In genomic region chr13:46329624-46330023, GRCh38 we compare ENCODE assay signal across 17 cellular contexts. TPM values are rescaled to one million over a fixed set of nuclear protein-coding genes. Genes with fewer than 3 reads are reported as not detected.
A peak's percentile ranks its signal among the peaks of the same experiment; 100 is the strongest.
DNase-seq lines count a peak whose midpoint lies in the region; ATAC-seq and TF ChIP-seq lines count a peak whose summit lies in the region.
"Had no signal": no experiment of that assay in that cellular context is flagged by ENCODE, and none has a peak within 500 bp of the region (broad histone marks: within the 10 kb centered on the region; RNA-seq: fewer than 3 reads in every experiment).

No MANE protein-coding gene starts in this region.

- peaks cover 58% of the 10 kb centered on the region for H3K4me1 Mint-ChIP-seq in activated T-cell treated with anti-CD3 and anti-CD28 coated beads, Interleukin-2, amount 50 U/mL, for 72 hours (ENCODE audit: low read depth)
- H3K4me1 Mint-ChIP-seq in osteocyte (ENCODE audit: unreplicated experiment), result peaks cover 15% of the 10 kb centered on the region

- H3K27ac Mint-ChIP-seq in activated T-cell treated with anti-CD3 and anti-CD28 coated beads, Interleukin-2, amount 50 U/mL, for 72 hours, result no peak overlapping the region
- no peak overlapping the region for H3K27ac Mint-ChIP-seq in osteocyte (ENCODE audit: unreplicated experiment)
- H3K27ac Mint-ChIP-seq: B cell; CD8-positive, alpha-beta T cell; IgD-negative memory B cell had no signal

- H3K9me3 ChIP-seq in KOPT-K1 (ENCODE audit: insufficient read depth, low read length, poor library complexity, severe bottlenecking), result no peaks in the 10 kb centered on the region

- peak overlapping the region; percentile 28 for H3K27ac ChIP-seq in KOPT-K1 (ENCODE audit: low read depth, low read length, poor library complexity, severe bottlenecking)
- H3K27ac ChIP-seq: BLaER1 treated with 17β-estradiol and CSF1 and Interleukin-3, amounts not matched to agents 10 nM and 100 nM; GM23248 had no signal

- H3K36me3 Mint-ChIP-seq in activated T-cell treated with anti-CD3 and anti-CD28 coated beads, Interleukin-2, amount 50 U/mL, for 72 hours (ENCODE audit: insufficient read depth in 2 of 2), result peaks cover 0 to under 1% of the 10 kb centered on the region in 2 donors
- no peaks in the 10 kb centered on the region for H3K36me3 Mint-ChIP-seq in osteocyte (ENCODE audit: unreplicated experiment)
- H3K36me3 Mint-ChIP-seq: CD8-positive, alpha-beta T cell; IgD-negative memory B cell had no signal

- ATAC-seq in activated T-cell treated with anti-CD3 and anti-CD28 coated beads, Interleukin-2, amount 50 U/mL, for 72 hours (replicated peaks in 1 of 2), result peak; percentile 57 to 68
- no peak for ATAC-seq in HG02588 (IDR thresholded peaks at IDR 0.05; ENCODE audit: unreplicated experiment)
- ATAC-seq: CD8-positive, alpha-beta T cell; HepG2 had no signal

- no peak for TF ChIP-seq CTCF in osteocyte (IDR thresholded peaks at IDR 0.05)

- no peak for DNase-seq in activated T-cell treated with anti-CD3 and anti-CD28 coated beads, Interleukin-2, amount 50 U/mL, for 72 hours
- DNase-seq in activated T-cell treated with anti-CD3 and anti-CD28 coated beads, Interleukin-2, amount 50 U/mL, for 48 hours, result no peak
- DNase-seq in osteocyte (ENCODE audit: extremely low spot score, unreplicated experiment) (peak; percentile 11), NCI-H1694 (lab: John Stamatoyannopoulos, UW) (no peak), NCI-H2171 (lab: John Stamatoyannopoulos, UW) (no peak)
- DNase-seq: Calu3; CD8-positive, alpha-beta T cell; DMS79 treated with DMSO at 0.1 percent for 48 hours; GF-D8; GM23248; HCEC 1CT had no signal

- no peaks in the 10 kb centered on the region for H3K36me3 ChIP-seq in KOPT-K1 (ENCODE audit: insufficient read depth, low read length)
- H3K36me3 ChIP-seq: BLaER1 treated with 17β-estradiol and CSF1 and Interleukin-3, amounts not matched to agents 10 nM and 100 nM had no signal

- H3K9me3 Mint-ChIP-seq in activated T-cell treated with anti-CD3 and anti-CD28 coated beads, Interleukin-2, amount 50 U/mL, for 72 hours, result peaks cover 0 to under 1% of the 10 kb centered on the region in 2 donors
- no peaks in the 10 kb centered on the region for H3K9me3 Mint-ChIP-seq in osteocyte (ENCODE audit: unreplicated experiment)
- H3K9me3 Mint-ChIP-seq: IgD-negative memory B cell had no signal

- peak overlapping the region in 1 of 2 donors; percentile 55 for H3K4me3 Mint-ChIP-seq in activated T-cell treated with anti-CD3 and anti-CD28 coated beads, Interleukin-2, amount 50 U/mL, for 72 hours
- no peak overlapping the region for H3K4me3 Mint-ChIP-seq in osteocyte (ENCODE audit: unreplicated experiment)
- H3K4me3 Mint-ChIP-seq: B cell; CD8-positive, alpha-beta T cell; IgD-negative memory B cell had no signal

- H3K27me3 Mint-ChIP-seq in activated T-cell treated with anti-CD3 and anti-CD28 coated beads, Interleukin-2, amount 50 U/mL, for 72 hours (ENCODE audit: low read depth), result no peaks in the 10 kb centered on the region
- peaks cover 4% of the 10 kb centered on the region for H3K27me3 Mint-ChIP-seq in osteocyte (ENCODE audit: unreplicated experiment)
- H3K27me3 Mint-ChIP-seq: B cell, IgD-negative memory B cell had no signal

RNA-seq across cellular contexts. Expression of gene RUBCNL, which starts 57.4 kb away (rescaled TPM):
- total RNA-seq in activated T-cell treated with anti-CD3 and anti-CD28 coated beads, Interleukin-2, amount 50 U/mL, for 72 hours, result 10 to 100 TPM in 1 of 2 donors, 1 to 10 TPM in 1; 8.9 to 17.3 TPM
- 0.78 and 0.97 TPM in 2 replicates for total RNA-seq in osteocyte
- total RNA-seq: Calu3, HepG2 had no signal
